Comparison of ENCODE assay signal across 1 cellular context in genomic region chr7:4479367-4480039, GRCh38.
TF ChIP-seq lines count a peak whose summit lies in the region.

No MANE protein-coding gene starts in this region.

TF ChIP-seq in WTC11, 78 proteins besides CTCF, POLR2A, EP300 and RAD21 (continued from another document):
- TF ChIP-seq ZSCAN18 (CRISPR knock-in tag; IDR thresholded peaks at IDR 0.05), result no peak
- TF ChIP-seq SMAD4 (CRISPR knock-in tag; IDR thresholded peaks at IDR 0.05), result no peak
- no peak for TF ChIP-seq RORB (CRISPR knock-in tag; IDR thresholded peaks at IDR 0.05)
- TF ChIP-seq FOXJ3 (CRISPR knock-in tag; IDR thresholded peaks at IDR 0.05; ENCODE audit: borderline replicate concordance), result no peak
- no peak for TF ChIP-seq HMGXB4 (CRISPR knock-in tag; IDR thresholded peaks at IDR 0.05)
- no peak for TF ChIP-seq IRF1 (CRISPR knock-in tag; IDR thresholded peaks at IDR 0.05)
- TF ChIP-seq NFYB (CRISPR knock-in tag; conservative IDR thresholded peaks at IDR 0.05; ENCODE audit: low read depth), result no peak
- TF ChIP-seq GTF2I (CRISPR knock-in tag; conservative IDR thresholded peaks at IDR 0.05), result no peak
- no peak for TF ChIP-seq ZNF423 (CRISPR knock-in tag; IDR thresholded peaks at IDR 0.05)
